Comparison of ENCODE assay signal across 18 cellular contexts in the genomic region with DNA sequence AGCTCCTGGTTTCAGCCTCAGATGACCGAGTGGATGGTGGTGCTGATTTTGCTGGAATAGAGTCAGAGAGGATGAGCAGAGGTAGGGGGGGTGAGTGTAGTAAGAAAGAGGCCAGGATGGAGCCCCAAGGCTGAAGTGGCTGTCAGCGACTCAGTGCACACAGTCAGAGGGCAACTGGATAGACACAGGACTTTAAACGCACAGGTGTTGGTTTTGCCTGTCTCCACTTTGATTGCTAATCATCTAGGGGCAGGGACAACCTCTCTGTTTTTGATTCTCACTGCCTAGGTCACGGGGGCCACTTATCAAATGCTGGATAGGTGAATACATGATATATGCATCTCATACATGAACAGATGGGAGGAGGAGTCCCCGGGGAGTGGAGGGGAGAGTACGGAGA.
"Had no signal": no experiment of that assay in that cellular context is flagged by ENCODE, and none has a peak within 500 bp of the region (broad histone marks: within the 10 kb centered on the region; RNA-seq: fewer than 3 reads in every experiment).

No MANE protein-coding gene starts in this region.

- H3K4me1 ChIP-seq: body of pancreas, transverse colon had no signal

- H3K27me3 ChIP-seq: body of pancreas, heart right ventricle, transverse colon had no signal

- H3K9me3 ChIP-seq: body of pancreas, heart right ventricle, transverse colon had no signal

- H3K27ac ChIP-seq: body of pancreas, heart right ventricle, transverse colon had no signal

- H3K36me3 ChIP-seq: heart right ventricle, transverse colon had no signal

- DNase-seq: activated CD4-positive, alpha-beta T cell treated with anti-CD3 and anti-CD28 coated beads for 4 hours; activated CD8-positive, alpha-beta T cell treated with anti-CD3 and anti-CD28 coated beads for 36 hours; activated gamma-delta T cell treated with Interleukin-2 at 50 U/mL for 16 hours; activated T-cell treated with anti-CD3 and anti-CD28 coated beads, Interleukin-2, amount 50 U/mL, for 4 hours; amniotic stem cell; effector memory CD4-positive, alpha-beta T cell; foreskin melanocyte; heart right ventricle; left colon; midbrain; retina; stimulated activated CD4-positive, alpha-beta T cell treated with anti-CD3 and anti-CD28 coated beads, Interleukin-15, amount 100 ng/mL, for 24 hours; stimulated activated CD4-positive, alpha-beta T cell treated with anti-CD3 and anti-CD28 coated beads, Interleukin-4, amount 100 ng/mL, for 1 hour; stimulated activated naive CD4-positive, alpha-beta T cell treated with Interleukin-2 at 50 U/mL for 16 hours; T-helper 17 cell; transverse colon had no signal

- H3K4me3 ChIP-seq: body of pancreas, heart right ventricle, lung, transverse colon had no signal

- ATAC-seq: activated CD8-positive, alpha-beta T cell treated with anti-CD3 and anti-CD28 coated beads for 36 hours; activated T-cell treated with anti-CD3 and anti-CD28 coated beads, Interleukin-2, amount 50 U/mL, for 4 hours; body of pancreas; left colon; T-helper 17 cell had no signal
